Comparison of ENCODE assay signal across 1 cellular context in the genomic region with DNA sequence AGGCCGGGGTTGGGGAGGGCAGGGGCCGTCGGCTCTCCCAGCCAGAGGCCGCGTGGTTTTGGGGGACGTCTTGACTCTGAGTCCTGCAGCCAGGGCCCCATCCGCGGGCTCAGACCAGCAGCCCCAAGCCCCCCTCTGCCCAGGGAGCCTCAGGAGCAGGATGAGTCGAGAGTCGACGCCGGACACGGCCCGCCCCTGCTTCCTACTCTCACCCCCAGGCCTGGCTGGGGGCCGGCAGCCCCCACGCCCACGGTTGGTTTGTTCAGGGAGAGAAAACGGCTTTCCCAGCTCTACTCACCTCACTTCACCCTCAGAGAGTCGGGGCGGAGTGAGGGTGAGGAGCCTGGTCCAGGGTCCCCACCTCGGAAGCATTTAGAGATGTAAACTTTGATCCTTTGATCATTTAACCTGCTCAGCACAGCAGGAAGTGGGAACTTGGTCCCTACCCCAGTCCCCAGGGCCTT.
TF ChIP-seq lines count a peak whose summit lies in the region.

No MANE protein-coding gene starts in this region.

TF ChIP-seq in HepG2, 621 proteins besides CTCF, POLR2A, EP300 and RAD21 (continued from another document and continues in another):
- TF ChIP-seq ZNF33B (CRISPR knock-in tag; IDR thresholded peaks at IDR 0.05) (no peak), CENPT (CRISPR knock-in tag; IDR thresholded peaks at IDR 0.05; ENCODE audit: low read depth) (no peak), SP1 (IDR thresholded peaks at IDR 0.05) (no peak), SP1 (CRISPR knock-in tag; IDR thresholded peaks at IDR 0.05) (no peak), HOXA9 (CRISPR knock-in tag; IDR thresholded peaks at IDR 0.05; ENCODE audit: borderline replicate concordance) (no peak), PRPF4 (IDR thresholded peaks at IDR 0.05; ENCODE audit: low read depth, low read length, poor library complexity, severe bottlenecking) (no peak), ZFP90 (CRISPR knock-in tag; IDR thresholded peaks at IDR 0.05; ENCODE audit: borderline replicate concordance) (peak; percentile 37; the same call in 1 of the 2 replicates), FOXO1 (CRISPR knock-in tag; IDR thresholded peaks at IDR 0.05) (no peak), ZNF335 (CRISPR knock-in tag; IDR thresholded peaks at IDR 0.05) (no peak), CBX1 (IDR thresholded peaks at IDR 0.05; ENCODE audit: low read depth) (no peak), PHF5A (CRISPR knock-in tag; IDR thresholded peaks at IDR 0.05; ENCODE audit: low read depth, unreplicated experiment) (peak; percentile 9), ZNF256 (CRISPR knock-in tag; conservative IDR thresholded peaks at IDR 0.05) (0 out of 2 replicates have a peak, but pooled peaks have one; percentile 33), MTA3 (CRISPR knock-in tag; IDR thresholded peaks at IDR 0.05) (no peak), ZNF225 (CRISPR knock-in tag; IDR thresholded peaks at IDR 0.05) (no peak; the same call in 1 of the 2 replicates), TAF15 (IDR thresholded peaks at IDR 0.05; ENCODE audit: low read depth, low read length, poor library complexity, severe bottlenecking) (no peak), ZNF12 (CRISPR knock-in tag; IDR thresholded peaks at IDR 0.05) (no peak), ZNF790 (CRISPR knock-in tag; IDR thresholded peaks at IDR 0.05; ENCODE audit: borderline replicate concordance) (no peak), ZNF496 (CRISPR knock-in tag; IDR thresholded peaks at IDR 0.05; ENCODE audit: insufficient replicate concordance) (no peak)
- TF ChIP-seq, protein P1, sequence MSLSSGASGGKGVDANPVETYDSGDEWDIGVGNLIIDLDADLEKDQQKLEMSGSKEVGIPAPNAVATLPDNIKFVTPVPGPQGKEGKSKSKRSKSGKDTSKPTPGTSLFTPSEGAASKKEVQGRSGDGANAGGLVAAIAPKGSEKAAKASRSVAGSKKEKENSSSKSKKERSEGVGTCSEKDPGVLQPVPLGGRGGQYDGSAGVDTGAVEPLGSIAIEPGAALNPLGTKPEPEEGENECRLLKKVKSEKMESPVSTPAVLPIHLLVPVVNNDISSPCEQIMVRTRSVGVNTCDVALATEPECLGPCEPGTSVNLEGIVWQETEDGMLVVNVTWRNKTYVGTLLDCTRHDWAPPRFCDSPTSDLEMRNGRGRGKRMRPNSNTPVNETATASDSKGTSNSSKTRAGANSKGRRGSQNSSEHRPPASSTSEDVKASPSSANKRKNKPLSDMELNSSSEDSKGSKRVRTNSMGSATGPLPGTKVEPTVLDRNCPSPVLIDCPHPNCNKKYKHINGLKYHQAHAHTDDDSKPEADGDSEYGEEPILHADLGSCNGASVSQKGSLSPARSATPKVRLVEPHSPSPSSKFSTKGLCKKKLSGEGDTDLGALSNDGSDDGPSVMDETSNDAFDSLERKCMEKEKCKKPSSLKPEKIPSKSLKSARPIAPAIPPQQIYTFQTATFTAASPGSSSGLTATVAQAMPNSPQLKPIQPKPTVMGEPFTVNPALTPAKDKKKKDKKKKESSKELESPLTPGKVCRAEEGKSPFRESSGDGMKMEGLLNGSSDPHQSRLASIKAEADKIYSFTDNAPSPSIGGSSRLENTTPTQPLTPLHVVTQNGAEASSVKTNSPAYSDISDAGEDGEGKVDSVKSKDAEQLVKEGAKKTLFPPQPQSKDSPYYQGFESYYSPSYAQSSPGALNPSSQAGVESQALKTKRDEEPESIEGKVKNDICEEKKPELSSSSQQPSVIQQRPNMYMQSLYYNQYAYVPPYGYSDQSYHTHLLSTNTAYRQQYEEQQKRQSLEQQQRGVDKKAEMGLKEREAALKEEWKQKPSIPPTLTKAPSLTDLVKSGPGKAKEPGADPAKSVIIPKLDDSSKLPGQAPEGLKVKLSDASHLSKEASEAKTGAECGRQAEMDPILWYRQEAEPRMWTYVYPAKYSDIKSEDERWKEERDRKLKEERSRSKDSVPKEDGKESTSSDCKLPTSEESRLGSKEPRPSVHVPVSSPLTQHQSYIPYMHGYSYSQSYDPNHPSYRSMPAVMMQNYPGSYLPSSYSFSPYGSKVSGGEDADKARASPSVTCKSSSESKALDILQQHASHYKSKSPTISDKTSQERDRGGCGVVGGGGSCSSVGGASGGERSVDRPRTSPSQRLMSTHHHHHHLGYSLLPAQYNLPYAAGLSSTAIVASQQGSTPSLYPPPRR (CRISPR knock-in tag; IDR thresholded peaks at IDR 0.05; ENCODE audit: borderline replicate concordance) = no peak; the same call in 1 of the 2 replicates
- TF ChIP-seq, protein P2, sequence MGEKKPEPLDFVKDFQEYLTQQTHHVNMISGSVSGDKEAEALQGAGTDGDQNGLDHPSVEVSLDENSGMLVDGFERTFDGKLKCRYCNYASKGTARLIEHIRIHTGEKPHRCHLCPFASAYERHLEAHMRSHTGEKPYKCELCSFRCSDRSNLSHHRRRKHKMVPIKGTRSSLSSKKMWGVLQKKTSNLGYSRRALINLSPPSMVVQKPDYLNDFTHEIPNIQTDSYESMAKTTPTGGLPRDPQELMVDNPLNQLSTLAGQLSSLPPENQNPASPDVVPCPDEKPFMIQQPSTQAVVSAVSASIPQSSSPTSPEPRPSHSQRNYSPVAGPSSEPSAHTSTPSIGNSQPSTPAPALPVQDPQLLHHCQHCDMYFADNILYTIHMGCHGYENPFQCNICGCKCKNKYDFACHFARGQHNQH (CRISPR knock-in tag; IDR thresholded peaks at IDR 0.05) = no peak; the same call in 1 of the 2 replicates
- TF ChIP-seq, protein P3, sequence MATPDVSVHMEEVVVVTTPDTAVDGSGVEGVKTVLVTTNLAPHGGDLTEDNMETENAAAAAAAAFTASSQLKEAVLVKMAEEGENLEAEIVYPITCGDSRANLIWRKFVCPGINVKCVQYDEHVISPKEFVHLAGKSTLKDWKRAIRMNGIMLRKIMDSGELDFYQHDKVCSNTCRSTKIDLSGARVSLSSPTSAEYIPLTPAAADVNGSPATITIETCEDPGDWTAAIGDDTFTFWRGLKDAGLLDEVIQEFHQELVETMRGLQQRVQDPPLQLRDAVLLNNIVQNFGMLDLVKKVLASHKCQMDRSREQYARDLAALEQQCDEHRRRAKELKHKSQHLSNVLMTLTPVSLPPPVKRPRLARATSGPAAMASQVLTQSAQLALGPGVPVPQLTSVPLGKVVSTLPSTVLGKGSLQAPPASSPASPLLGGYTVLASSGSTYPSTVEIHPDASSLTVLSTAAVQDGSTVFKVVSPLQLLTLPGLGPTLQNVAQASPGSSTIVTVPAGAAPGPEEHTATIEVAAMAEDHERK (CRISPR knock-in tag; IDR thresholded peaks at IDR 0.05; ENCODE audit: low read depth) = no peak
- TF ChIP-seq, protein P4, sequence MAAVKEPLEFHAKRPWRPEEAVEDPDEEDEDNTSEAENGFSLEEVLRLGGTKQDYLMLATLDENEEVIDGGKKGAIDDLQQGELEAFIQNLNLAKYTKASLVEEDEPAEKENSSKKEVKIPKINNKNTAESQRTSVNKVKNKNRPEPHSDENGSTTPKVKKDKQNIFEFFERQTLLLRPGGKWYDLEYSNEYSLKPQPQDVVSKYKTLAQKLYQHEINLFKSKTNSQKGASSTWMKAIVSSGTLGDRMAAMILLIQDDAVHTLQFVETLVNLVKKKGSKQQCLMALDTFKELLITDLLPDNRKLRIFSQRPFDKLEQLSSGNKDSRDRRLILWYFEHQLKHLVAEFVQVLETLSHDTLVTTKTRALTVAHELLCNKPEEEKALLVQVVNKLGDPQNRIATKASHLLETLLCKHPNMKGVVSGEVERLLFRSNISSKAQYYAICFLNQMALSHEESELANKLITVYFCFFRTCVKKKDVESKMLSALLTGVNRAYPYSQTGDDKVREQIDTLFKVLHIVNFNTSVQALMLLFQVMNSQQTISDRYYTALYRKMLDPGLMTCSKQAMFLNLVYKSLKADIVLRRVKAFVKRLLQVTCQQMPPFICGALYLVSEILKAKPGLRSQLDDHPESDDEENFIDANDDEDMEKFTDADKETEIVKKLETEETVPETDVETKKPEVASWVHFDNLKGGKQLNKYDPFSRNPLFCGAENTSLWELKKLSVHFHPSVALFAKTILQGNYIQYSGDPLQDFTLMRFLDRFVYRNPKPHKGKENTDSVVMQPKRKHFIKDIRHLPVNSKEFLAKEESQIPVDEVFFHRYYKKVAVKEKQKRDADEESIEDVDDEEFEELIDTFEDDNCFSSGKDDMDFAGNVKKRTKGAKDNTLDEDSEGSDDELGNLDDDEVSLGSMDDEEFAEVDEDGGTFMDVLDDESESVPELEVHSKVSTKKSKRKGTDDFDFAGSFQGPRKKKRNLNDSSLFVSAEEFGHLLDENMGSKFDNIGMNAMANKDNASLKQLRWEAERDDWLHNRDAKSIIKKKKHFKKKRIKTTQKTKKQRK (IDR thresholded peaks at IDR 0.05; ENCODE audit: low read length) = no peak
- TF ChIP-seq, protein P5, sequence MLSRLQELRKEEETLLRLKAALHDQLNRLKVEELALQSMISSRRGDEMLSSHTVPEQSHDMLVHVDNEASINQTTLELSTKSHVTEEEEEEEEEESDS (CRISPR knock-in tag; IDR thresholded peaks at IDR 0.05; ENCODE audit: borderline replicate concordance) = 0 out of 2 replicates have a peak, but pooled peaks have one; percentile 19
- TF ChIP-seq, protein P6, sequence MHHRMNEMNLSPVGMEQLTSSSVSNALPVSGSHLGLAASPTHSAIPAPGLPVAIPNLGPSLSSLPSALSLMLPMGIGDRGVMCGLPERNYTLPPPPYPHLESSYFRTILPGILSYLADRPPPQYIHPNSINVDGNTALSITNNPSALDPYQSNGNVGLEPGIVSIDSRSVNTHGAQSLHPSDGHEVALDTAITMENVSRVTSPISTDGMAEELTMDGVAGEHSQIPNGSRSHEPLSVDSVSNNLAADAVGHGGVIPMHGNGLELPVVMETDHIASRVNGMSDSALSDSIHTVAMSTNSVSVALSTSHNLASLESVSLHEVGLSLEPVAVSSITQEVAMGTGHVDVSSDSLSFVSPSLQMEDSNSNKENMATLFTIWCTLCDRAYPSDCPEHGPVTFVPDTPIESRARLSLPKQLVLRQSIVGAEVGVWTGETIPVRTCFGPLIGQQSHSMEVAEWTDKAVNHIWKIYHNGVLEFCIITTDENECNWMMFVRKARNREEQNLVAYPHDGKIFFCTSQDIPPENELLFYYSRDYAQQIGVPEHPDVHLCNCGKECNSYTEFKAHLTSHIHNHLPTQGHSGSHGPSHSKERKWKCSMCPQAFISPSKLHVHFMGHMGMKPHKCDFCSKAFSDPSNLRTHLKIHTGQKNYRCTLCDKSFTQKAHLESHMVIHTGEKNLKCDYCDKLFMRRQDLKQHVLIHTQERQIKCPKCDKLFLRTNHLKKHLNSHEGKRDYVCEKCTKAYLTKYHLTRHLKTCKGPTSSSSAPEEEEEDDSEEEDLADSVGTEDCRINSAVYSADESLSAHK (CRISPR knock-in tag; IDR thresholded peaks at IDR 0.05; ENCODE audit: borderline replicate concordance) = no peak
- TF ChIP-seq, protein P7, sequence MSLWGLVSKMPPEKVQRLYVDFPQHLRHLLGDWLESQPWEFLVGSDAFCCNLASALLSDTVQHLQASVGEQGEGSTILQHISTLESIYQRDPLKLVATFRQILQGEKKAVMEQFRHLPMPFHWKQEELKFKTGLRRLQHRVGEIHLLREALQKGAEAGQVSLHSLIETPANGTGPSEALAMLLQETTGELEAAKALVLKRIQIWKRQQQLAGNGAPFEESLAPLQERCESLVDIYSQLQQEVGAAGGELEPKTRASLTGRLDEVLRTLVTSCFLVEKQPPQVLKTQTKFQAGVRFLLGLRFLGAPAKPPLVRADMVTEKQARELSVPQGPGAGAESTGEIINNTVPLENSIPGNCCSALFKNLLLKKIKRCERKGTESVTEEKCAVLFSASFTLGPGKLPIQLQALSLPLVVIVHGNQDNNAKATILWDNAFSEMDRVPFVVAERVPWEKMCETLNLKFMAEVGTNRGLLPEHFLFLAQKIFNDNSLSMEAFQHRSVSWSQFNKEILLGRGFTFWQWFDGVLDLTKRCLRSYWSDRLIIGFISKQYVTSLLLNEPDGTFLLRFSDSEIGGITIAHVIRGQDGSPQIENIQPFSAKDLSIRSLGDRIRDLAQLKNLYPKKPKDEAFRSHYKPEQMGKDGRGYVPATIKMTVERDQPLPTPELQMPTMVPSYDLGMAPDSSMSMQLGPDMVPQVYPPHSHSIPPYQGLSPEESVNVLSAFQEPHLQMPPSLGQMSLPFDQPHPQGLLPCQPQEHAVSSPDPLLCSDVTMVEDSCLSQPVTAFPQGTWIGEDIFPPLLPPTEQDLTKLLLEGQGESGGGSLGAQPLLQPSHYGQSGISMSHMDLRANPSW (CRISPR knock-in tag; IDR thresholded peaks at IDR 0.05; ENCODE audit: borderline replicate concordance) = no peak
- TF ChIP-seq, protein P8, sequence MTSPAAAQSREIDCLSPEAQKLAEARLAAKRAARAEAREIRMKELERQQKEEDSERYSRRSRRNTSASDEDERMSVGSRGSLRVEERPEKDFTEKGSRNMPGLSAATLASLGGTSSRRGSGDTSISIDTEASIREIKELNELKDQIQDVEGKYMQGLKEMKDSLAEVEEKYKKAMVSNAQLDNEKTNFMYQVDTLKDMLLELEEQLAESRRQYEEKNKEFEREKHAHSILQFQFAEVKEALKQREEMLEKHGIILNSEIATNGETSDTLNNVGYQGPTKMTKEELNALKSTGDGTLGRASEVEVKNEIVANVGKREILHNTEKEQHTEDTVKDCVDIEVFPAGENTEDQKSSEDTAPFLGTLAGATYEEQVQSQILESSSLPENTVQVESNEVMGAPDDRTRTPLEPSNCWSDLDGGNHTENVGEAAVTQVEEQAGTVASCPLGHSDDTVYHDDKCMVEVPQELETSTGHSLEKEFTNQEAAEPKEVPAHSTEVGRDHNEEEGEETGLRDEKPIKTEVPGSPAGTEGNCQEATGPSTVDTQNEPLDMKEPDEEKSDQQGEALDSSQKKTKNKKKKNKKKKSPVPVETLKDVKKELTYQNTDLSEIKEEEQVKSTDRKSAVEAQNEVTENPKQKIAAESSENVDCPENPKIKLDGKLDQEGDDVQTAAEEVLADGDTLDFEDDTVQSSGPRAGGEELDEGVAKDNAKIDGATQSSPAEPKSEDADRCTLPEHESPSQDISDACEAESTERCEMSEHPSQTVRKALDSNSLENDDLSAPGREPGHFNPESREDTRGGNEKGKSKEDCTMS (CRISPR knock-in tag; conservative IDR thresholded peaks at IDR 0.05) = no peak
- TF ChIP-seq, protein P9, sequence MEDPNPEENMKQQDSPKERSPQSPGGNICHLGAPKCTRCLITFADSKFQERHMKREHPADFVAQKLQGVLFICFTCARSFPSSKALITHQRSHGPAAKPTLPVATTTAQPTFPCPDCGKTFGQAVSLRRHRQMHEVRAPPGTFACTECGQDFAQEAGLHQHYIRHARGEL (CRISPR knock-in tag; IDR thresholded peaks at IDR 0.05) = 0 out of 2 replicates have a peak, but pooled peaks have one; percentile 10
- TF ChIP-seq, protein P10, sequence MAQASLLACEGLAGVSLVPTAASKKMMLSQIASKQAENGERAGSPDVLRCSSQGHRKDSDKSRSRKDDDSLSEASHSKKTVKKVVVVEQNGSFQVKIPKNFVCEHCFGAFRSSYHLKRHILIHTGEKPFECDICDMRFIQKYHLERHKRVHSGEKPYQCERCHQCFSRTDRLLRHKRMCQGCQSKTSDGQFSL (CRISPR knock-in tag; IDR thresholded peaks at IDR 0.05) = no peak
